In the genomic region with DNA sequence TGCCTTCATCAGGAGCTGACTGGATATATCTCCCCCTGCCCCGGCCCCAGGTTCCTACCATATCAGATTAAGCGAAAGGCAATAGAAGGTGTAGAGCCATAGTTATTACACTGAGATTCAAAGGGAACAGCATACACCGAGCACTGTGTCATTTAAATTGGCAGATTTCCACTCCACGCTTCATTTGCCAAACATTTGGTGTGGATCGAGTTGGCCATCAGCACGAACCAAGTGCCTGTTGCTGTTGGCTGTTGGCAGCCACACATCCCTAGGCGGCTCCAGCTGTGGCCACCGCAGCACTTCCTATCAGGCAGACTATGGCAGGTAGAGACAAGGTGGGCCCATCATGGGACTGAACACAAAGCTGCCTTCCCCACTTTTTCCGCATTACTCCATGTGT, we compare ENCODE assay signal across 30 cellular contexts.
DNase-seq lines count a peak whose midpoint lies in the region; ATAC-seq and TF ChIP-seq lines count a peak whose summit lies in the region.
"Had no signal": no experiment of that assay in that cellular context is flagged by ENCODE, and none has a peak within 500 bp of the region (broad histone marks: within the 10 kb centered on the region; RNA-seq: fewer than 3 reads in every experiment).

No MANE protein-coding gene starts in this region.

- no peaks in the 10 kb centered on the region for H3K27me3 Mint-ChIP-seq in activated naive CD8-positive, alpha-beta T cell treated with anti-CD3 and anti-CD28 coated beads, Interleukin-2, amount 50 U/mL, for 24 hours
- H3K27me3 Mint-ChIP-seq: activated naive CD4-positive, alpha-beta T cell treated with anti-CD3 and anti-CD28 coated beads, Interleukin-2, amount 50 U/mL, for 24 hours had no signal

- no peak overlapping the region for H3K27ac Mint-ChIP-seq in activated naive CD8-positive, alpha-beta T cell treated with anti-CD3 and anti-CD28 coated beads, Interleukin-2, amount 50 U/mL, for 24 hours
- H3K27ac Mint-ChIP-seq: activated CD8-positive, alpha-beta T cell treated with anti-CD3 and anti-CD28 coated beads, Interleukin-2, amount 10 ng/mL, durations not matched to agents 7 days and 5 days; activated naive CD4-positive, alpha-beta T cell treated with anti-CD3 and anti-CD28 coated beads, Interleukin-2, amount 50 U/mL, for 24 hours; activated T-helper 2 cell treated with anti-CD3 and anti-CD28 coated beads, Interferon-gamma antibody, Interleukin-2, Interleukin-4, amounts not matched to agents 10 μg/mL and 5 μg/mL and 100 μg/mL, durations not matched to agents 14 hours and 24 hours and 36 hours had no signal

- H3K27me3 ChIP-seq in BLaER1 = no peaks in the 10 kb centered on the region
- H3K27me3 ChIP-seq in suprapubic skin = no peaks in the 10 kb centered on the region
- H3K27me3 ChIP-seq: colonic mucosa, MG63, upper lobe of right lung had no signal

- DNase-seq in COR-L47 (lab: John Stamatoyannopoulos, UW) (peak; percentile 31), NCI-H2081 treated with DMSO at 0.1 percent for 48 hours (lab: John Stamatoyannopoulos, UW) (peak; percentile 36), suprapubic skin (ENCODE audit: low spot score in 2 of 2) (no peak), NCI-H774 (lab: John Stamatoyannopoulos, UW) (no peak), epidermal melanocyte (ENCODE audit: insufficient read length, low spot score) (no peak)
- DNase-seq in activated naive CD8-positive, alpha-beta T cell treated with anti-CD3 and anti-CD28 coated beads, Interleukin-2, amount 50 U/mL, for 24 hours = no peak
- DNase-seq: activated CD4-positive, alpha-beta T cell treated with anti-CD3 and anti-CD28 coated beads for 1 hour; activated CD8-positive, alpha-beta T cell treated with anti-CD3 and anti-CD28 coated beads, Interleukin-2, amount 10 ng/mL, durations not matched to agents 7 days and 5 days; activated T-cell treated with anti-CD3 and anti-CD28 coated beads for 4 hours; amygdala; colonic mucosa; DND-41; effector CD8-positive, alpha-beta T cell; GF-D8; MG63; OCI-M1; right cardiac atrium; stimulated activated naive CD4-positive, alpha-beta T cell; T-helper 2 cell; upper lobe of right lung had no signal

- H3K4me3 Mint-ChIP-seq in activated naive CD8-positive, alpha-beta T cell treated with anti-CD3 and anti-CD28 coated beads, Interleukin-2, amount 50 U/mL, for 24 hours = no peak overlapping the region
- H3K4me3 Mint-ChIP-seq: activated CD8-positive, alpha-beta T cell treated with anti-CD3 and anti-CD28 coated beads, Interleukin-2, amount 10 ng/mL, durations not matched to agents 7 days and 5 days; activated naive CD4-positive, alpha-beta T cell treated with anti-CD3 and anti-CD28 coated beads, Interleukin-2, amount 50 U/mL, for 24 hours had no signal

- H3K36me3 ChIP-seq in BLaER1 (no peaks in the 10 kb centered on the region), suprapubic skin (no peaks in the 10 kb centered on the region)
- H3K36me3 ChIP-seq: colonic mucosa, MG63, upper lobe of right lung had no signal

- no peaks in the 10 kb centered on the region for H4K20me1 ChIP-seq in BLaER1

- H3K9me3 ChIP-seq in BLaER1 (no peaks in the 10 kb centered on the region), suprapubic skin (no peaks in the 10 kb centered on the region)
- H3K9me3 ChIP-seq: colonic mucosa, MG63, upper lobe of right lung had no signal

- no peaks in the 10 kb centered on the region for H3K9me3 Mint-ChIP-seq in activated naive CD8-positive, alpha-beta T cell treated with anti-CD3 and anti-CD28 coated beads, Interleukin-2, amount 50 U/mL, for 24 hours
- H3K9me3 Mint-ChIP-seq: activated naive CD4-positive, alpha-beta T cell treated with anti-CD3 and anti-CD28 coated beads, Interleukin-2, amount 50 U/mL, for 24 hours; activated T-helper 2 cell treated with anti-CD3 and anti-CD28 coated beads, Interferon-gamma antibody, Interleukin-2, Interleukin-4, amounts not matched to agents 10 μg/mL and 5 μg/mL and 100 μg/mL, durations not matched to agents 14 hours and 24 hours and 36 hours had no signal

- no peak for TF ChIP-seq EP300 in suprapubic skin (IDR thresholded peaks at IDR 0.05)

- H3K9ac ChIP-seq in BLaER1 = no peak overlapping the region
- H3K9ac ChIP-seq: KMS-11, parathyroid adenoma had no signal

- TF ChIP-seq CTCF in VCaP (conservative IDR thresholded peaks at IDR 0.05) (no peak), suprapubic skin (IDR thresholded peaks at IDR 0.05) (no peak)

- H3K4me2 ChIP-seq in BLaER1 = peak overlapping the region; percentile 84
- H3K4me2 ChIP-seq: KMS-11, smooth muscle cell had no signal

- H3K4me3 ChIP-seq in BLaER1 = no peak overlapping the region
- no peak overlapping the region for H3K4me3 ChIP-seq in suprapubic skin
- H3K4me3 ChIP-seq: colonic mucosa, MG63, smooth muscle cell, upper lobe of right lung had no signal

- no peak for ATAC-seq in activated naive CD8-positive, alpha-beta T cell treated with anti-CD3 and anti-CD28 coated beads, Interleukin-2, amount 50 U/mL, for 24 hours
- ATAC-seq: activated CD8-positive, alpha-beta T cell treated with anti-CD3 and anti-CD28 coated beads, Interleukin-2, amount 10 ng/mL, durations not matched to agents 7 days and 5 days; HCT116; SK-N-SH treated with all-trans-retinoic acid at 6 μM for 48 hours; upper lobe of right lung had no signal

- WGBS in suprapubic skin = 53% methylated on average over 9 of the region's 9 CpGs

- no peak for TF ChIP-seq POLR2A in suprapubic skin (IDR thresholded peaks at IDR 0.05)

- H3K36me3 Mint-ChIP-seq in activated naive CD8-positive, alpha-beta T cell treated with anti-CD3 and anti-CD28 coated beads, Interleukin-2, amount 50 U/mL, for 24 hours (ENCODE audit: low read depth) = no peaks in the 10 kb centered on the region
- H3K36me3 Mint-ChIP-seq: activated naive CD4-positive, alpha-beta T cell treated with anti-CD3 and anti-CD28 coated beads, Interleukin-2, amount 50 U/mL, for 24 hours had no signal

- H3K4me1 ChIP-seq in BLaER1 = peaks cover 69% of the 10 kb centered on the region
- no peaks in the 10 kb centered on the region for H3K4me1 ChIP-seq in suprapubic skin
- H3K4me1 ChIP-seq: colonic mucosa, upper lobe of right lung had no signal

- peaks cover 2% of the 10 kb centered on the region for H3K4me1 Mint-ChIP-seq in activated naive CD8-positive, alpha-beta T cell treated with anti-CD3 and anti-CD28 coated beads, Interleukin-2, amount 50 U/mL, for 24 hours
- H3K4me1 Mint-ChIP-seq: activated naive CD4-positive, alpha-beta T cell treated with anti-CD3 and anti-CD28 coated beads, Interleukin-2, amount 50 U/mL, for 24 hours had no signal

- no peak overlapping the region for H3K27ac ChIP-seq in BLaER1
- H3K27ac ChIP-seq in VCaP = peak overlapping the region; percentile 29
- H3K27ac ChIP-seq in suprapubic skin = no peak overlapping the region
- H3K27ac ChIP-seq: colonic mucosa, KMS-11, parathyroid adenoma, RWPE1, upper lobe of right lung had no signal

Comparison
In these comparisons a context has a peak if more than half of its experiments do, and no peak if none do; other contexts are left out.
1. DNase-seq: peak in COR-L47 (single experiment) and NCI-H2081 treated with DMSO at 0.1 percent for 48 hours (single experiment); none in suprapubic skin (0 of 2), activated naive CD8-positive, alpha-beta T cell treated with anti-CD3 and anti-CD28 coated beads, Interleukin-2, amount 50 U/mL, for 24 hours (single experiment), NCI-H774 (single experiment) and epidermal melanocyte (single experiment).